Comparison of ENCODE assay signal across 8 cellular contexts in the genomic region with DNA sequence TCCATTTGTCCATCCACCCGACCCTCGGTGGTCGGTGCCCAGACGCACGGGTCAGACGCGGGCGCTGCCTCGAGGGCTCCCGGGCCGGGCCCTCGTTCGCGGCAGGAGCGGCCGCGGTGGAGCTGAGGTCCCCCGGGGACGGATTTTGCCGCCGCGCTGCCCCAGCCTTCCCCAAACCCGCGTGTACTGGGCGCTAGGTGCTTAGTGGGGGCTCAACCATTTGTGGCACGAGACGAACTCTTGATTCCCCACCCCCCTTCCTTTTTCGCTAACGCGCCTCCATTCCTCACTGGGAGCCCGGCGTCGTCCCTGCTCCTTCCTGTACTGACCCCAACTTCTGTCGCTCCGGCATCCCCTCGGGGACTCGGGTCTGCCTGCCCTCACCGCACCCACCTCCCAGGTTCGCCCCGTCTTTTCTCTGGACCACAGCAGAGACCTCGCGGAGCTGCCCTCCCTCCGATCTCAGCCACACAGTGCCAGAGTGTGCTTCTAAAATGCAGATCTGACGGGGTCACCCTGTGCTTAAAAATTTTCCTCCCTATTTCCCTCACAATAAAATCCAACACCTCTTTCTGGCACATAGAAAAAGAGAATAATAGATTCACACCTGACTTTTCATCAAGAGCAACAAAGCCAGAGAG. TPM values are rescaled to one million over a fixed set of nuclear protein-coding genes. Genes with fewer than 3 reads are reported as not detected.
DNase-seq lines count a peak whose midpoint lies in the region; ATAC-seq and TF ChIP-seq lines count a peak whose summit lies in the region.

No MANE protein-coding gene starts in this region.

- H3K4me1 ChIP-seq in right atrium auricular region = peaks cover 0 to 46% of the 10 kb centered on the region in 2 donors
- peaks cover 31 to 51% (median 45%) of the 10 kb centered on the region in 6 donors for H3K4me1 ChIP-seq in spleen

- no peak for TF ChIP-seq CTCF in WI38 (IDR thresholded peaks at IDR 0.05; ENCODE audit: low read depth, low read length)
- TF ChIP-seq CTCF in right atrium auricular region (IDR thresholded peaks at IDR 0.05) = no peak
- no peak for TF ChIP-seq CTCF in spleen (IDR thresholded peaks at IDR 0.05 in 8 of 11, conservative IDR thresholded peaks at IDR 0.05 in 3 of 11)

- H3K9me3 ChIP-seq in right atrium auricular region (no peaks in the 10 kb centered on the region), spleen (no peaks in the 10 kb centered on the region)

- no peak for DNase-seq in activated CD8-positive, alpha-beta memory T cell treated with anti-CD3 and anti-CD28 coated beads, Interleukin-2, amount 10 ng/mL, durations not matched to agents 7 days and 5 days
- no peak for DNase-seq in activated CD8-positive, alpha-beta memory T cell treated with anti-CD3 and anti-CD28 coated beads, Interleukin-2, amount 50 U/mL, for 48 hours
- DNase-seq in right atrium auricular region (ENCODE audit: low spot score) (no peak), spleen (no peak), inferior parietal cortex (ENCODE audit: extremely low spot score) (no peak), NCI-H510A treated with DMSO at 0.1 percent for 48 hours (lab: John Stamatoyannopoulos, UW) (no peak)

- intact Hi-C loops in spleen (cut with DNase I; ENCODE audit: low total_unique reads) = no loop called here

- H3K27me3 ChIP-seq in right atrium auricular region (no peaks in the 10 kb centered on the region), spleen (replicated peaks in 1 of 7) (peaks cover 0 to 27% (median 0%) of the 10 kb centered on the region in 7 donors)

- H3K4me3 ChIP-seq in WI38 (ENCODE audit: low read depth, low read length) (peak overlapping the region; percentile 61), right atrium auricular region (peak overlapping the region; percentile 66 to 86), spleen (peak overlapping the region; percentile 45 to 97 (median 80))

- CTCF ChIA-PET in activated CD8-positive, alpha-beta memory T cell treated with anti-CD3 and anti-CD28 coated beads, Interleukin-2, amount 10 ng/mL, durations not matched to agents 7 days and 5 days (lab: Charles Lee) = interaction anchor here (0.5 to 6.3 kb wide), 5 partner anchors 17 to 283 kb away, joined by 4 to 28 read pairs (median 7); no protein-coding TSS in a partner anchor

- 2 to 3% (median 2%) methylated on average over 22 to 44 of the region's 44 CpGs for WGBS in spleen, 5 donors

- no peaks in the 10 kb centered on the region for H3K36me3 ChIP-seq in right atrium auricular region
- peaks cover 0 to 20% (median 3%) of the 10 kb centered on the region in 6 donors for H3K36me3 ChIP-seq in spleen

- peak overlapping the region; percentile 14 for H3K27ac Mint-ChIP-seq in activated CD8-positive, alpha-beta memory T cell treated with anti-CD3 and anti-CD28 coated beads, Interleukin-2, amount 10 ng/mL, durations not matched to agents 7 days and 5 days

- no peaks in the 10 kb centered on the region for H3K9me3 Mint-ChIP-seq in activated CD8-positive, alpha-beta memory T cell treated with anti-CD3 and anti-CD28 coated beads, Interleukin-2, amount 10 ng/mL, durations not matched to agents 7 days and 5 days (ENCODE audit: low read depth)

- TF ChIP-seq POLR2A in spleen (IDR thresholded peaks at IDR 0.05) = no peak

- peaks cover 37% of the 10 kb centered on the region for H3K27me3 Mint-ChIP-seq in activated CD8-positive, alpha-beta memory T cell treated with anti-CD3 and anti-CD28 coated beads, Interleukin-2, amount 10 ng/mL, durations not matched to agents 7 days and 5 days

- H3K27ac ChIP-seq in right atrium auricular region (peak overlapping the region; percentile 95 to 96), spleen (peak overlapping the region; percentile 89 to 98 (median 95))

- no peak for ATAC-seq in activated CD8-positive, alpha-beta memory T cell treated with anti-CD3 and anti-CD28 coated beads, Interleukin-2, amount 10 ng/mL, durations not matched to agents 7 days and 5 days
- no peak for ATAC-seq in GM21515 (IDR thresholded peaks at IDR 0.05; ENCODE audit: unreplicated experiment)

- peak overlapping the region; percentile 60 for H3K4me3 Mint-ChIP-seq in activated CD8-positive, alpha-beta memory T cell treated with anti-CD3 and anti-CD28 coated beads, Interleukin-2, amount 10 ng/mL, durations not matched to agents 7 days and 5 days

- H3K36me3 Mint-ChIP-seq in activated CD8-positive, alpha-beta memory T cell treated with anti-CD3 and anti-CD28 coated beads, Interleukin-2, amount 10 ng/mL, durations not matched to agents 7 days and 5 days = no peaks in the 10 kb centered on the region

- peaks cover 29% of the 10 kb centered on the region for H3K4me1 Mint-ChIP-seq in activated CD8-positive, alpha-beta memory T cell treated with anti-CD3 and anti-CD28 coated beads, Interleukin-2, amount 10 ng/mL, durations not matched to agents 7 days and 5 days

RNA-seq across cellular contexts. Expression of gene CBX7, which starts 0.9 kb away (rescaled TPM):
- 10 to 100 TPM; 12.7 to 13.5 TPM for total RNA-seq in activated CD8-positive, alpha-beta memory T cell treated with anti-CD3 and anti-CD28 coated beads, Interleukin-2, amount 10 ng/mL, durations not matched to agents 7 days and 5 days
- total RNA-seq in right atrium auricular region (100 to 1,000 TPM in 1 of 2 donors, 10 to 100 TPM in 1; 62.0 to 111 TPM), spleen (10 to 100 TPM; 50.9 to 99.4 (median 64.6) TPM)
- 10 to 100 TPM; 20.2 to 62.0 (median 26.8) TPM for polyA plus RNA-seq in spleen

RNA-seq across cellular contexts. Expression of gene APOBEC3H, which starts 56.3 kb away (rescaled TPM):
- total RNA-seq in activated CD8-positive, alpha-beta memory T cell treated with anti-CD3 and anti-CD28 coated beads, Interleukin-2, amount 10 ng/mL, durations not matched to agents 7 days and 5 days = 100 to 1,000 TPM in 1 of 2 experiments, 10 to 100 TPM in 1; 67.0 to 137 TPM
- 1 to 10 TPM in 1 of 2 donors, not detected in 1; 1.3 TPM for total RNA-seq in right atrium auricular region
- total RNA-seq in spleen = 1 to 10 TPM in 5 of 7 donors, under 1 TPM in 1, not detected in 1; 0.70 to 3.8 (median 2.2) TPM
- polyA plus RNA-seq in spleen = 1 to 10 TPM; 1.8 to 3.4 (median 2.3) TPM

Comparison
In these comparisons a context has a peak if more than half of its experiments do, and no peak if none do; other contexts are left out.
1. RNA of gene APOBEC3H, which starts 56.3 kb away (total RNA-seq): 67.0 to 137 TPM in activated CD8-positive, alpha-beta memory T cell treated with anti-CD3 and anti-CD28 coated beads, Interleukin-2, amount 10 ng/mL, durations not matched to agents 7 days and 5 days; 0.70 to 3.8 TPM in spleen and 1.3 TPM in right atrium auricular region; every median in the first group is over 10 times any median in the second.
2. Peak in every context shown above with its lines, with median percentiles within 50 percentile points of each other: H3K4me3 ChIP-seq.